In genomic region chr12:6494968-6495367, GRCh38 we compare ENCODE assay signal across 9 cellular contexts. TPM values are rescaled to one million over a fixed set of nuclear protein-coding genes. Genes with fewer than 3 reads are reported as not detected.
DNase-seq lines count a peak whose midpoint lies in the region; ATAC-seq and TF ChIP-seq lines count a peak whose summit lies in the region.
"Had no signal": no experiment of that assay in that cellular context is flagged by ENCODE, and none has a peak within 500 bp of the region (broad histone marks: within the 10 kb centered on the region; RNA-seq: fewer than 3 reads in every experiment).

No MANE protein-coding gene starts in this region.

- H3K27ac Mint-ChIP-seq in activated naive CD4-positive, alpha-beta T cell treated with anti-CD3 and anti-CD28 coated beads, Interleukin-2, amount 10 ng/mL, durations not matched to agents 7 days and 5 days = peak overlapping the region; percentile 99
- H3K27ac Mint-ChIP-seq in T-cell = peak overlapping the region; percentile 91 to 98

- POLR2A ChIA-PET in T-cell (lab: Charles Lee) = interaction anchor here in 1 of 2 donors (1.0 kb wide), 1 partner anchor 15 kb away, joined by 4 read pairs; no protein-coding TSS in a partner anchor

- H3K4me3 ChIP-seq in fibroblast of the aortic adventitia (ENCODE audit: low read depth, low read length) (peak overlapping the region; percentile 78), suprapubic skin (peak overlapping the region; percentile 80), testis (peak overlapping the region in 1 of 2 donors; percentile 72)

- 80% methylated on average over 1 of the region's 1 CpG for WGBS in suprapubic skin
- 47 to 77% methylated on average over 1 of the region's 1 CpG for WGBS in testis, 2 donors

- CTCF ChIA-PET in activated naive CD4-positive, alpha-beta T cell treated with anti-CD3 and anti-CD28 coated beads, Interleukin-2, amount 10 ng/mL, durations not matched to agents 7 days and 5 days (lab: Charles Lee) = interaction anchor here (0.7 to 2.5 kb wide), 8 partner anchors 23 to 189 kb away, joined by 3 to 9 read pairs (median 4); no protein-coding TSS in a partner anchor
- CTCF ChIA-PET in T-cell (lab: Charles Lee) = interaction anchor here (0.6 to 1.6 kb wide), 9 partner anchors 24 to 258 kb away, joined by 3 to 7 read pairs (median 4); partner anchors contain the start of genes GAPDH (in 1 of the 2), MLF2 (in 1 of the 2) and VAMP1 (in 1 of the 2)

- intact Hi-C loops in testis (cut with DNase I; ENCODE audit: low total_unique reads) = no loop called here

- no peak for TF ChIP-seq CTCF in fibroblast of the aortic adventitia (IDR thresholded peaks at IDR 0.05; ENCODE audit: insufficient read depth, low read length)
- no peak for TF ChIP-seq CTCF in suprapubic skin (IDR thresholded peaks at IDR 0.05)
- TF ChIP-seq CTCF in testis (IDR thresholded peaks at IDR 0.05) = no peak

- H3K4me1 Mint-ChIP-seq in activated naive CD4-positive, alpha-beta T cell treated with anti-CD3 and anti-CD28 coated beads, Interleukin-2, amount 10 ng/mL, durations not matched to agents 7 days and 5 days = peaks cover 48% of the 10 kb centered on the region
- H3K4me1 Mint-ChIP-seq in T-cell = peaks cover 37 to 40% (median 40%) of the 10 kb centered on the region in 3 donors

- H3K9me3 ChIP-seq in suprapubic skin (no peaks in the 10 kb centered on the region), testis (no peaks in the 10 kb centered on the region)

- H3K27me3 ChIP-seq in suprapubic skin = no peaks in the 10 kb centered on the region
- no peaks in the 10 kb centered on the region for H3K27me3 ChIP-seq in testis

- peaks cover 49% of the 10 kb centered on the region for H3K36me3 Mint-ChIP-seq in activated naive CD4-positive, alpha-beta T cell treated with anti-CD3 and anti-CD28 coated beads, Interleukin-2, amount 10 ng/mL, durations not matched to agents 7 days and 5 days
- peaks cover 17% of the 10 kb centered on the region for H3K36me3 Mint-ChIP-seq in T-cell

- peak overlapping the region; percentile 93 for H3K4me3 Mint-ChIP-seq in activated naive CD4-positive, alpha-beta T cell treated with anti-CD3 and anti-CD28 coated beads, Interleukin-2, amount 10 ng/mL, durations not matched to agents 7 days and 5 days
- peak overlapping the region; percentile 93 to 97 (median 93) for H3K4me3 Mint-ChIP-seq in T-cell

- no peak for ATAC-seq in T-cell (replicated peaks in 1 of 4)
- no peak for ATAC-seq in HG03280 (IDR thresholded peaks at IDR 0.05; ENCODE audit: unreplicated experiment)
- ATAC-seq: esophagus mucosa had no signal

- H3K4me1 ChIP-seq in suprapubic skin (peaks cover 28% of the 10 kb centered on the region), testis (peaks cover 7% of the 10 kb centered on the region)

- no peaks in the 10 kb centered on the region for H3K27me3 Mint-ChIP-seq in activated naive CD4-positive, alpha-beta T cell treated with anti-CD3 and anti-CD28 coated beads, Interleukin-2, amount 10 ng/mL, durations not matched to agents 7 days and 5 days
- H3K27me3 Mint-ChIP-seq in T-cell = no peaks in the 10 kb centered on the region

- DNase-seq in activated naive CD4-positive, alpha-beta T cell treated with anti-CD3 and anti-CD28 coated beads, Interleukin-2, amount 10 ng/mL, durations not matched to agents 7 days and 5 days = no peak
- no peak for DNase-seq in activated naive CD4-positive, alpha-beta T cell (lab: John Stamatoyannopoulos, UW)
- DNase-seq in T-cell (no peak), fibroblast of the aortic adventitia (ENCODE audit: low read depth) (no peak), suprapubic skin (ENCODE audit: low spot score in 2 of 2) (no peak), testis (no peak), DMS114 treated with DMSO at 0.1 percent for 48 hours (lab: John Stamatoyannopoulos, UW; ENCODE audit: unreplicated experiment) (no peak)

- TF ChIP-seq POLR2A in suprapubic skin (IDR thresholded peaks at IDR 0.05) (no peak), testis (IDR thresholded peaks at IDR 0.05) (no peak)

- H3K27ac ChIP-seq in suprapubic skin (no peak overlapping the region), testis (no peak overlapping the region)

- TF ChIP-seq EP300 in suprapubic skin (IDR thresholded peaks at IDR 0.05) = no peak

- H3K9me3 Mint-ChIP-seq in activated naive CD4-positive, alpha-beta T cell treated with anti-CD3 and anti-CD28 coated beads, Interleukin-2, amount 10 ng/mL, durations not matched to agents 7 days and 5 days = no peaks in the 10 kb centered on the region
- no peaks in the 10 kb centered on the region for H3K9me3 Mint-ChIP-seq in T-cell

- H3K36me3 ChIP-seq in suprapubic skin (peaks cover 28% of the 10 kb centered on the region), testis (ENCODE audit: low read depth, missing control alignments) (no peaks in the 10 kb centered on the region)

RNA-seq across cellular contexts. Expression of gene NCAPD2, which starts 1.1 kb away (rescaled TPM):
- total RNA-seq in T-cell (10 to 100 TPM; 32.8 to 43.8 (median 40.7) TPM), fibroblast of the aortic adventitia (ENCODE audit: low replicate concordance) (43.1 and 45.1 TPM in 2 replicates), suprapubic skin (10 to 100 TPM; 22.6 to 43.2 (median 31.0) TPM), testis (10 to 100 TPM; 42.9 to 43.1 TPM)
- polyA plus RNA-seq in testis (ENCODE audit: insufficient read depth, low read depth, low replicate concordance) = 46.6 TPM

RNA-seq across cellular contexts. Expression of gene MRPL51, which starts 1.9 kb away (rescaled TPM):
- total RNA-seq in T-cell = 10 to 100 TPM; 34.3 to 86.6 (median 80.3) TPM
- total RNA-seq in fibroblast of the aortic adventitia (ENCODE audit: low replicate concordance) = 113 and 167 TPM in 2 replicates
- 10 to 100 TPM; 28.0 to 42.2 (median 37.9) TPM for total RNA-seq in suprapubic skin
- 100 to 1,000 TPM; 106 to 135 TPM for total RNA-seq in testis
- polyA plus RNA-seq in testis (ENCODE audit: insufficient read depth, low read depth, low replicate concordance) = 343 TPM

RNA-seq across cellular contexts. Expression of gene VAMP1, which starts 24.5 kb away (rescaled TPM):
- 10 to 100 TPM; 64.6 to 92.2 (median 75.8) TPM for total RNA-seq in T-cell
- total RNA-seq in fibroblast of the aortic adventitia (ENCODE audit: low replicate concordance) = 9.0 and 26.6 TPM in 2 replicates
- total RNA-seq in suprapubic skin = 1 to 10 TPM; 2.1 to 5.4 (median 3.7) TPM
- total RNA-seq in testis = 10 to 100 TPM; 15.0 to 18.3 TPM
- 12.7 TPM for polyA plus RNA-seq in testis (ENCODE audit: insufficient read depth, low read depth, low replicate concordance)

RNA-seq across cellular contexts. Expression of gene GAPDH, which starts 39.3 kb away (rescaled TPM):
- total RNA-seq in T-cell = 100 to 1,000 TPM; 500 to 643 (median 605) TPM
- total RNA-seq in fibroblast of the aortic adventitia (ENCODE audit: low replicate concordance) = 1,521 and 5,776 TPM in 2 replicates
- 1,000 to 10,000 TPM; 1,442 to 2,828 (median 1,967) TPM for total RNA-seq in suprapubic skin
- total RNA-seq in testis = 1,000 to 10,000 TPM; 1,591 to 1,928 TPM
- polyA plus RNA-seq in testis (ENCODE audit: insufficient read depth, low read depth, low replicate concordance) = 1,857 TPM

RNA-seq across cellular contexts. Expression of gene TAPBPL, which starts 43.1 kb away (rescaled TPM):
- 10 to 100 TPM; 22.6 to 77.0 (median 60.3) TPM for total RNA-seq in T-cell
- total RNA-seq in fibroblast of the aortic adventitia (ENCODE audit: low replicate concordance) = 8.9 and 19.7 TPM in 2 replicates
- 10 to 100 TPM; 10.9 to 25.2 (median 17.7) TPM for total RNA-seq in suprapubic skin
- 10 to 100 TPM; 18.4 to 29.8 TPM for total RNA-seq in testis
- 20.1 TPM for polyA plus RNA-seq in testis (ENCODE audit: insufficient read depth, low read depth, low replicate concordance)
